8 cellular contexts compared by ENCODE assay signal in genomic region chr11:61972796-61973602, GRCh38. TPM values are rescaled to one million over a fixed set of nuclear protein-coding genes. Genes with fewer than 3 reads are reported as not detected.
A peak's percentile ranks its signal among the peaks of the same experiment; 100 is the strongest.
DNase-seq lines count a peak whose midpoint lies in the region; ATAC-seq, FAIRE-seq and TF ChIP-seq lines count a peak whose summit lies in the region.

No MANE protein-coding gene starts in this region.

- no peak overlapping the region for H3K23ac ChIP-seq in trophoblast cell (ENCODE audit: low read length)

- H2AK5ac ChIP-seq in trophoblast cell (ENCODE audit: low read length), result peak overlapping the region; percentile 92

- no peak for ATAC-seq in HG03354 (IDR thresholded peaks at IDR 0.05; ENCODE audit: poor library complexity, severe bottlenecking, unreplicated experiment)
- ATAC-seq in GM18498 (IDR thresholded peaks at IDR 0.05; ENCODE audit: unreplicated experiment), result no peak

- peak; percentile 30 for DNase-seq in ELF-1 (ENCODE audit: low read depth, low spot score)
- DNase-seq in SJSA1 (ENCODE audit: low read depth in 1 of 2, low spot score in 2 of 2), result peak in 1 of 2 experiments; percentile 49
- peak in 1 of 2 donors; percentile 93 for DNase-seq in fibroblast of lung (ENCODE audit: low read depth in 2 of 2)
- peak; percentile 91 to 99 for DNase-seq in trophoblast cell
- no peak for DNase-seq in C1 segment of cervical spinal cord (lab: John Stamatoyannopoulos, UW)
- no peak for DNase-seq in urothelium cell line (ENCODE audit: low spot score)

- H3K4me2 ChIP-seq in fibroblast of lung (ENCODE audit: extremely low read depth, insufficient read depth, low read length) (no peak overlapping the region), trophoblast cell (ENCODE audit: low read length) (peak overlapping the region; percentile 29)

- WGBS in trophoblast cell (ENCODE audit: extremely low coverage, insufficient coverage, insufficient read length), result no CpG with 5 or more reads among the region's 13 CpGs

- H3K14ac ChIP-seq in trophoblast cell (ENCODE audit: low read length), result peak overlapping the region; percentile 86

- H3K79me2 ChIP-seq in fibroblast of lung (ENCODE audit: control insufficient read depth, insufficient read depth, low read length) (peaks cover 8% of the 10 kb centered on the region), trophoblast cell (ENCODE audit: control insufficient read depth, insufficient read depth, low read length, poor library complexity) (peaks cover 15% of the 10 kb centered on the region)

- H2AFZ ChIP-seq in fibroblast of lung (ENCODE audit: low read length) (peak overlapping the region; percentile 42), trophoblast cell (ENCODE audit: insufficient read depth, low read length, poor library complexity) (peak overlapping the region; percentile 47)

- H4K20me1 ChIP-seq in fibroblast of lung (ENCODE audit: control insufficient read depth, extremely low read depth, insufficient read depth, low read length), result no peaks in the 10 kb centered on the region

- H3K4me3 ChIP-seq in SJSA1 (no peak overlapping the region), fibroblast of lung (replicated peaks in 1 of 4; ENCODE audit: control extremely low read depth in 1 of 4, insufficient read depth in 1 of 4, low read depth in 3 of 4, low read length in 4 of 4) (peak overlapping the region in 1 of 4 experiments; percentile 3), trophoblast cell (ENCODE audit: low read depth, low read length) (no peak overlapping the region)

- H2BK12ac ChIP-seq in trophoblast cell (ENCODE audit: low read length), result peak overlapping the region; percentile 90

- peaks cover 39% of the 10 kb centered on the region for H3K79me1 ChIP-seq in trophoblast cell (ENCODE audit: low read length)

- peak overlapping the region; percentile 84 for H2BK5ac ChIP-seq in trophoblast cell (ENCODE audit: low read depth, low read length, poor library complexity)

- H3K27me3 ChIP-seq in SJSA1 (replicated peaks) (no peaks in the 10 kb centered on the region), fibroblast of lung (ENCODE audit: control insufficient read depth, insufficient read depth, low read length) (no peaks in the 10 kb centered on the region), trophoblast cell (ENCODE audit: insufficient read depth, low read length) (no peaks in the 10 kb centered on the region)

- peak overlapping the region; percentile 87 for H3K18ac ChIP-seq in trophoblast cell (ENCODE audit: low read length)

- peaks cover 59% of the 10 kb centered on the region for H3K4me1 ChIP-seq in SJSA1 (replicated peaks)
- peaks cover 35% of the 10 kb centered on the region for H3K4me1 ChIP-seq in fibroblast of lung (ENCODE audit: control insufficient read depth, extremely low read depth, insufficient read depth, low read length)
- peaks cover 30 to 41% of the 10 kb centered on the region in 2 experiments for H3K4me1 ChIP-seq in trophoblast cell (ENCODE audit: control insufficient read depth in 1 of 2, insufficient read depth in 2 of 2, low read length in 2 of 2)

- peak overlapping the region; percentile 98 for H3K27ac ChIP-seq in SJSA1
- H3K27ac ChIP-seq in fibroblast of lung (ENCODE audit: insufficient read depth, low read length), result peak overlapping the region; percentile 95
- H3K27ac ChIP-seq in trophoblast cell (ENCODE audit: low read depth, low read length), result peak overlapping the region; percentile 94

- peak overlapping the region; percentile 80 for H4K8ac ChIP-seq in trophoblast cell (ENCODE audit: low read depth, low read length)

- H3K9ac ChIP-seq in fibroblast of lung (ENCODE audit: insufficient read depth, low read length), result no peak overlapping the region
- no peak overlapping the region for H3K9ac ChIP-seq in trophoblast cell (ENCODE audit: low read length)

- peak overlapping the region; percentile 4 for H4K12ac ChIP-seq in trophoblast cell (ENCODE audit: low read depth, low read length)

- H4K91ac ChIP-seq in trophoblast cell (ENCODE audit: low read depth, low read length), result peak overlapping the region; percentile 99

- H3K9me3 ChIP-seq in SJSA1 (replicated peaks), result no peaks in the 10 kb centered on the region
- no peaks in the 10 kb centered on the region for H3K9me3 ChIP-seq in fibroblast of lung (ENCODE audit: control insufficient read depth, insufficient read depth, low read depth, low read length)
- H3K9me3 ChIP-seq in trophoblast cell (ENCODE audit: insufficient read depth, low read depth, low read length), result no peaks in the 10 kb centered on the region

- no peaks in the 10 kb centered on the region for H3K36me3 ChIP-seq in SJSA1
- no peaks in the 10 kb centered on the region for H3K36me3 ChIP-seq in fibroblast of lung (ENCODE audit: control insufficient read depth, insufficient read depth, low read length)
- no peaks in the 10 kb centered on the region for H3K36me3 ChIP-seq in trophoblast cell (ENCODE audit: control insufficient read depth in 1 of 2, insufficient read depth in 2 of 2, low read length in 2 of 2)

- H2BK120ac ChIP-seq in trophoblast cell (ENCODE audit: insufficient read depth, low read length, poor library complexity), result peak overlapping the region; percentile 95

- no peak for FAIRE-seq in urothelium cell line (lab: Jason Lieb, UNC)

- no peak for TF ChIP-seq CTCF in fibroblast of lung (conservative IDR thresholded peaks at IDR 0.05 in 1 of 2, IDR thresholded peaks at IDR 0.05 in 1 of 2; ENCODE audit: low read depth in 1 of 2, low read length in 2 of 2)

- peak overlapping the region; percentile 49 for H3K4ac ChIP-seq in trophoblast cell (ENCODE audit: low read depth, low read length)

RNA-seq across cellular contexts. Expression of gene FTH1, which starts 5.6 kb away (rescaled TPM):
- 603 and 707 TPM in 2 replicates for total RNA-seq in SJSA1 (2014; rRNA removed; shearing (Covaris generic))
- 2,097 and 2,219 TPM in 2 replicates for total RNA-seq in fibroblast of lung
- polyA plus RNA-seq in fibroblast of lung, result 2,789 and 3,749 TPM in 2 replicates
- 6,217 and 7,699 TPM in 2 replicates for polyA plus RNA-seq in fibroblast of lung (2012)
- 2,081 and 2,338 TPM in 2 replicates for polyA minus RNA-seq in fibroblast of lung (ENCODE audit: low replicate concordance)
- 4,036 and 4,076 TPM in 2 replicates for polyA plus RNA-seq in trophoblast cell (2013)

RNA-seq across cellular contexts. Expression of gene BEST1, which starts 22.8 kb away (rescaled TPM):
- total RNA-seq in SJSA1 (2014; rRNA removed; shearing (Covaris generic)), result 0.74 TPM in 1 of 2 replicates, not detected in the other
- total RNA-seq in fibroblast of lung, result 7.7 and 15.2 TPM in 2 replicates
- polyA plus RNA-seq in fibroblast of lung, result 1.5 and 2.5 TPM in 2 replicates
- polyA plus RNA-seq in fibroblast of lung (2012), result 2.7 and 3.0 TPM in 2 replicates
- polyA minus RNA-seq in fibroblast of lung (ENCODE audit: low replicate concordance), result 1.9 and 2.9 TPM in 2 replicates
- polyA plus RNA-seq in trophoblast cell (2013), result 0.93 and 1.1 TPM in 2 replicates

RNA-seq across cellular contexts. Expression of gene RAB3IL1, which starts 55.6 kb away (rescaled TPM):
- 1.8 and 3.0 TPM in 2 replicates for total RNA-seq in SJSA1 (2014; rRNA removed; shearing (Covaris generic))
- 13.4 TPM in 2 replicates for total RNA-seq in fibroblast of lung
- polyA plus RNA-seq in fibroblast of lung, result 9.6 and 9.9 TPM in 2 replicates
- 14.7 and 15.8 TPM in 2 replicates for polyA plus RNA-seq in fibroblast of lung (2012)
- 15.8 and 16.9 TPM in 2 replicates for polyA minus RNA-seq in fibroblast of lung (ENCODE audit: low replicate concordance)
- 22.0 and 24.2 TPM in 2 replicates for polyA plus RNA-seq in trophoblast cell (2013)

Comparison
In these comparisons a context has a peak if more than half of its experiments do, and no peak if none do; other contexts are left out.
1. DNase-seq: peak in ELF-1 (single experiment) and trophoblast cell (2 of 2); none in C1 segment of cervical spinal cord (0 of 14) and urothelium cell line (single experiment).
2. Peak in every context shown above with its lines, with median percentiles within 50 percentile points of each other: H3K27ac ChIP-seq.